ENCODE assay signal across 1 cellular context in genomic region chr9:3793363-3793762, GRCh38.
TF ChIP-seq lines count a peak whose summit lies in the region.

No MANE protein-coding gene starts in this region.

TF ChIP-seq in HepG2, 621 proteins besides CTCF, POLR2A, EP300 and RAD21 (continued from another document):
- no peak for TF ChIP-seq NR0B2 (CRISPR knock-in tag; IDR thresholded peaks at IDR 0.05)
- TF ChIP-seq SALL1 (CRISPR knock-in tag; IDR thresholded peaks at IDR 0.05): no peak
